ENCODE assay signal across 1 cellular context in the genomic region with DNA sequence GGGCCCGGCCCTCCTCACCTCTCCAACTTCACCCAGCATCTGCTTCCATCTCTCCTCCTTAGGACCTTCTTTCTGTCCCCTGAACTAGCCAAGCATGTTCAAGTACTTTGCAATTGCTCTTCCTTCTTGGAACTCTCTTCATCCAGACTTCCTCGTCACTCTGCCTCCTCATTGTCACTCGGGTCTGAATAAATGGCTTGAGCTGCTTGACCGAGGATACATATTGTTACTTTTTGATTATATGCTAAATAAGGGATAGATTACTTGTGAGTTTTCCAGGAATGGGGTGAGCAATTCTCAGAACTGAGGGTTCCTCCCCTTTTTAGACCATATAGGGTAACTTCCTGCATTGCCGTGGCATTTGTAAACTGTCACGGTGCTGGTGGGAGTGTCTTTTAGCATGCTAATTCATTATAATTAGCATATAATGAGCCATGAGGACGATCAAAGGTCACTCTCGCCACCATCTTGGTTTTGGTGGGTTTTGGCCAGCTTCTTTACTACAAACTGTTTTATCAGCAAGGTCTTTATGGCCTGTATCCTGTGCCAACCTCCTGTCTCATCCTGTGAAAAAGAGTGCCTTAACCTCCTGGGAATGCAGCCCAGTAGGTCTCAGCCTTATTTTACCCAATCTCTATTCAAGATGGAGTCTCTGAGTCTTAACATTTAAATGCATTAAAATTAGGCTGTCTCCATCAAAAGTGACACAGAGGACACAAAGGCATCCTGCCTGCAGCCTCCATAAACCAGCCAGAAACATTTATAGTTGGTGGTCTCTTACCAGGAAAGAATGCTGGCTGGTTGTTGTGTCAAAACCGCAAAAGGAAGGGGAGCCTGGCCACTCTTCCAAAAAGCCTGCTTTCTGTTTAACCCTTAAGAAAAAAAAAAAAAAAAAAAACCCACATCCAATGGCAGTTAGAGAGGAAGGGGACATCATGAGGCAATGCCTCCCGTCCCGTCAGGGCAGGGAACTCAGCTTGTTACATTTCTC.
TF ChIP-seq lines count a peak whose summit lies in the region.

No MANE protein-coding gene starts in this region.

TF ChIP-seq in K562, 482 proteins besides CTCF, POLR2A, EP300 and RAD21 (continued from another document and continues in another):
- TF ChIP-seq, protein P1, sequence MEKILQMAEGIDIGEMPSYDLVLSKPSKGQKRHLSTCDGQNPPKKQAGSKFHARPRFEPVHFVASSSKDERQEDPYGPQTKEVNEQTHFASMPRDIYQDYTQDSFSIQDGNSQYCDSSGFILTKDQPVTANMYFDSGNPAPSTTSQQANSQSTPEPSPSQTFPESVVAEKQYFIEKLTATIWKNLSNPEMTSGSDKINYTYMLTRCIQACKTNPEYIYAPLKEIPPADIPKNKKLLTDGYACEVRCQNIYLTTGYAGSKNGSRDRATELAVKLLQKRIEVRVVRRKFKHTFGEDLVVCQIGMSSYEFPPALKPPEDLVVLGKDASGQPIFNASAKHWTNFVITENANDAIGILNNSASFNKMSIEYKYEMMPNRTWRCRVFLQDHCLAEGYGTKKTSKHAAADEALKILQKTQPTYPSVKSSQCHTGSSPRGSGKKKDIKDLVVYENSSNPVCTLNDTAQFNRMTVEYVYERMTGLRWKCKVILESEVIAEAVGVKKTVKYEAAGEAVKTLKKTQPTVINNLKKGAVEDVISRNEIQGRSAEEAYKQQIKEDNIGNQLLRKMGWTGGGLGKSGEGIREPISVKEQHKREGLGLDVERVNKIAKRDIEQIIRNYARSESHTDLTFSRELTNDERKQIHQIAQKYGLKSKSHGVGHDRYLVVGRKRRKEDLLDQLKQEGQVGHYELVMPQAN (IDR thresholded peaks at IDR 0.05; ENCODE audit: borderline replicate concordance), result peak; percentile 72
- TF ChIP-seq ADNP (tag; IDR thresholded peaks at IDR 0.05) (no peak), MEF2D (tag; conservative IDR thresholded peaks at IDR 0.05; ENCODE audit: low read depth) (peak; percentile 93), FOXA1 (IDR thresholded peaks at IDR 0.05; ENCODE audit: borderline replicate concordance) (no peak), HDAC2 (IDR thresholded peaks at IDR 0.05) (peak; percentile 58; the same call in 1 of the 2 replicates), FOXK2 (conservative IDR thresholded peaks at IDR 0.05 in 1 of 2, IDR thresholded peaks at IDR 0.05 in 1 of 2; ENCODE audit: low read depth in 2 of 2) (peak; percentile 68 to 79; a peak in 3 of 4 replicates), GTF2A2 (tag; IDR thresholded peaks at IDR 0.05) (peak; percentile 90), KHSRP (IDR thresholded peaks at IDR 0.05) (no peak), CBX1 (IDR thresholded peaks at IDR 0.05; ENCODE audit: low read depth) (no peak), ZNF780A (CRISPR knock-in tag; IDR thresholded peaks at IDR 0.05) (no peak), SIX5 (IDR thresholded peaks at IDR 0.05; ENCODE audit: borderline replicate concordance in 1 of 2, insufficient read depth in 1 of 2, low read depth in 1 of 2, low read length in 2 of 2) (no peak; a peak in 1 of 4 replicates), ARHGAP35 (IDR thresholded peaks at IDR 0.05; ENCODE audit: partially characterized antibody) (no peak), HDAC1 (IDR thresholded peaks at IDR 0.05) (no peak; a peak in 3 of 4 replicates), PRPF4 (IDR thresholded peaks at IDR 0.05; ENCODE audit: insufficient read depth, low read depth, low read length, poor library complexity, severe bottlenecking) (no peak), RFX1 (IDR thresholded peaks at IDR 0.05) (peak; percentile 33; the same call in 1 of the 2 replicates), POLR2B (IDR thresholded peaks at IDR 0.05; ENCODE audit: low read depth, partially characterized antibody) (peak; percentile 99), NONO (IDR thresholded peaks at IDR 0.05; ENCODE audit: low read depth in 2 of 2, low read length in 1 of 2) (no peak), NFXL1 (CRISPR knock-in tag; IDR thresholded peaks at IDR 0.05) (peak; percentile 89; the same call in 1 of the 2 replicates), BRD9 (IDR thresholded peaks at IDR 0.05; ENCODE audit: low read depth, partially characterized antibody) (peak; percentile 95), ZNF140 (CRISPR knock-in tag; IDR thresholded peaks at IDR 0.05) (no peak), ZC3H8 (IDR thresholded peaks at IDR 0.05) (no peak), ZNF444 (CRISPR knock-in tag; IDR thresholded peaks at IDR 0.05) (peak; percentile 12; the same call in 1 of the 2 replicates), GATAD2A (IDR thresholded peaks at IDR 0.05) (no peak), SIRT6 (IDR thresholded peaks at IDR 0.05; ENCODE audit: low read depth, low read length) (no peak), XRCC3 (IDR thresholded peaks at IDR 0.05) (no peak), SRF (CRISPR knock-in tag; IDR thresholded peaks at IDR 0.05) (peak; percentile 99 to 100), TEAD2 (tag; IDR thresholded peaks at IDR 0.05) (peak; percentile 85), BHLHE40 (IDR thresholded peaks at IDR 0.05; ENCODE audit: low read length) (no peak), GATAD2B (IDR thresholded peaks at IDR 0.05; ENCODE audit: borderline replicate concordance) (no peak), YBX1 (IDR thresholded peaks at IDR 0.05) (no peak), EZH2 (IDR thresholded peaks at IDR 0.05; ENCODE audit: borderline replicate concordance, low read depth, low read length) (no peak), ZNF316 (IDR thresholded peaks at IDR 0.05) (peak; percentile 60), JUN (IDR thresholded peaks at IDR 0.05; ENCODE audit: borderline replicate concordance, low read depth, low read length) (no peak), JUN (CRISPR knock-in tag; IDR thresholded peaks at IDR 0.05; ENCODE audit: borderline replicate concordance) (no peak), ZNF124 (CRISPR knock-in tag; IDR thresholded peaks at IDR 0.05) (no peak), PML (IDR thresholded peaks at IDR 0.05; ENCODE audit: low read length) (peak; percentile 54; the same call in 1 of the 2 replicates), MCM2 (IDR thresholded peaks at IDR 0.05; ENCODE audit: low read depth) (no peak)
- TF ChIP-seq, protein P2, sequence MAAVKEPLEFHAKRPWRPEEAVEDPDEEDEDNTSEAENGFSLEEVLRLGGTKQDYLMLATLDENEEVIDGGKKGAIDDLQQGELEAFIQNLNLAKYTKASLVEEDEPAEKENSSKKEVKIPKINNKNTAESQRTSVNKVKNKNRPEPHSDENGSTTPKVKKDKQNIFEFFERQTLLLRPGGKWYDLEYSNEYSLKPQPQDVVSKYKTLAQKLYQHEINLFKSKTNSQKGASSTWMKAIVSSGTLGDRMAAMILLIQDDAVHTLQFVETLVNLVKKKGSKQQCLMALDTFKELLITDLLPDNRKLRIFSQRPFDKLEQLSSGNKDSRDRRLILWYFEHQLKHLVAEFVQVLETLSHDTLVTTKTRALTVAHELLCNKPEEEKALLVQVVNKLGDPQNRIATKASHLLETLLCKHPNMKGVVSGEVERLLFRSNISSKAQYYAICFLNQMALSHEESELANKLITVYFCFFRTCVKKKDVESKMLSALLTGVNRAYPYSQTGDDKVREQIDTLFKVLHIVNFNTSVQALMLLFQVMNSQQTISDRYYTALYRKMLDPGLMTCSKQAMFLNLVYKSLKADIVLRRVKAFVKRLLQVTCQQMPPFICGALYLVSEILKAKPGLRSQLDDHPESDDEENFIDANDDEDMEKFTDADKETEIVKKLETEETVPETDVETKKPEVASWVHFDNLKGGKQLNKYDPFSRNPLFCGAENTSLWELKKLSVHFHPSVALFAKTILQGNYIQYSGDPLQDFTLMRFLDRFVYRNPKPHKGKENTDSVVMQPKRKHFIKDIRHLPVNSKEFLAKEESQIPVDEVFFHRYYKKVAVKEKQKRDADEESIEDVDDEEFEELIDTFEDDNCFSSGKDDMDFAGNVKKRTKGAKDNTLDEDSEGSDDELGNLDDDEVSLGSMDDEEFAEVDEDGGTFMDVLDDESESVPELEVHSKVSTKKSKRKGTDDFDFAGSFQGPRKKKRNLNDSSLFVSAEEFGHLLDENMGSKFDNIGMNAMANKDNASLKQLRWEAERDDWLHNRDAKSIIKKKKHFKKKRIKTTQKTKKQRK (IDR thresholded peaks at IDR 0.05; ENCODE audit: borderline replicate concordance, low read depth, low read length), result no peak
- TF ChIP-seq, protein P3, sequence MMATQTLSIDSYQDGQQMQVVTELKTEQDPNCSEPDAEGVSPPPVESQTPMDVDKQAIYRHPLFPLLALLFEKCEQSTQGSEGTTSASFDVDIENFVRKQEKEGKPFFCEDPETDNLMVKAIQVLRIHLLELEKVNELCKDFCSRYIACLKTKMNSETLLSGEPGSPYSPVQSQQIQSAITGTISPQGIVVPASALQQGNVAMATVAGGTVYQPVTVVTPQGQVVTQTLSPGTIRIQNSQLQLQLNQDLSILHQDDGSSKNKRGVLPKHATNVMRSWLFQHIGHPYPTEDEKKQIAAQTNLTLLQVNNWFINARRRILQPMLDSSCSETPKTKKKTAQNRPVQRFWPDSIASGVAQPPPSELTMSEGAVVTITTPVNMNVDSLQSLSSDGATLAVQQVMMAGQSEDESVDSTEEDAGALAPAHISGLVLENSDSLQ (IDR thresholded peaks at IDR 0.05), result peak; percentile 95
- TF ChIP-seq, protein P4, sequence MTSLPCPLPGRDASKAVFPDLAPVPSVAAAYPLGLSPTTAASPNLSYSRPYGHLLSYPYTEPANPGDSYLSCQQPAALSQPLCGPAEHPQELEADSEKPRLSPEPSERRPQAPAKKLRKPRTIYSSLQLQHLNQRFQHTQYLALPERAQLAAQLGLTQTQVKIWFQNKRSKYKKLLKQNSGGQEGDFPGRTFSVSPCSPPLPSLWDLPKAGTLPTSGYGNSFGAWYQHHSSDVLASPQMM (CRISPR knock-in tag; IDR thresholded peaks at IDR 0.05), result no peak
- TF ChIP-seq, protein P5, sequence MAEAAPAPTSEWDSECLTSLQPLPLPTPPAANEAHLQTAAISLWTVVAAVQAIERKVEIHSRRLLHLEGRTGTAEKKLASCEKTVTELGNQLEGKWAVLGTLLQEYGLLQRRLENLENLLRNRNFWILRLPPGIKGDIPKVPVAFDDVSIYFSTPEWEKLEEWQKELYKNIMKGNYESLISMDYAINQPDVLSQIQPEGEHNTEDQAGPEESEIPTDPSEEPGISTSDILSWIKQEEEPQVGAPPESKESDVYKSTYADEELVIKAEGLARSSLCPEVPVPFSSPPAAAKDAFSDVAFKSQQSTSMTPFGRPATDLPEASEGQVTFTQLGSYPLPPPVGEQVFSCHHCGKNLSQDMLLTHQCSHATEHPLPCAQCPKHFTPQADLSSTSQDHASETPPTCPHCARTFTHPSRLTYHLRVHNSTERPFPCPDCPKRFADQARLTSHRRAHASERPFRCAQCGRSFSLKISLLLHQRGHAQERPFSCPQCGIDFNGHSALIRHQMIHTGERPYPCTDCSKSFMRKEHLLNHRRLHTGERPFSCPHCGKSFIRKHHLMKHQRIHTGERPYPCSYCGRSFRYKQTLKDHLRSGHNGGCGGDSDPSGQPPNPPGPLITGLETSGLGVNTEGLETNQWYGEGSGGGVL (CRISPR knock-in tag; IDR thresholded peaks at IDR 0.05), result peak; percentile 66; the same call in 1 of the 2 replicates
- TF ChIP-seq, protein P6, sequence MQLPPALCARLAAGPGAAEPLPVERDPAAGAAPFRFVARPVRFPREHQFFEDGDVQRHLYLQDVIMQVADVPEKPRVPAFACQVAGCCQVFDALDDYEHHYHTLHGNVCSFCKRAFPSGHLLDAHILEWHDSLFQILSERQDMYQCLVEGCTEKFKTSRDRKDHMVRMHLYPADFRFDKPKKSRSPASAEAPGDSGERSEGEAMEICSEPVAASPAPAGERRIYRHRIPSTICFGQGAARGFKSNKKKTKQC (CRISPR knock-in tag; IDR thresholded peaks at IDR 0.05), result no peak
- TF ChIP-seq, protein P7, sequence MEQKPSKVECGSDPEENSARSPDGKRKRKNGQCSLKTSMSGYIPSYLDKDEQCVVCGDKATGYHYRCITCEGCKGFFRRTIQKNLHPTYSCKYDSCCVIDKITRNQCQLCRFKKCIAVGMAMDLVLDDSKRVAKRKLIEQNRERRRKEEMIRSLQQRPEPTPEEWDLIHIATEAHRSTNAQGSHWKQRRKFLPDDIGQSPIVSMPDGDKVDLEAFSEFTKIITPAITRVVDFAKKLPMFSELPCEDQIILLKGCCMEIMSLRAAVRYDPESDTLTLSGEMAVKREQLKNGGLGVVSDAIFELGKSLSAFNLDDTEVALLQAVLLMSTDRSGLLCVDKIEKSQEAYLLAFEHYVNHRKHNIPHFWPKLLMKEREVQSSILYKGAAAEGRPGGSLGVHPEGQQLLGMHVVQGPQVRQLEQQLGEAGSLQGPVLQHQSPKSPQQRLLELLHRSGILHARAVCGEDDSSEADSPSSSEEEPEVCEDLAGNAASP (IDR thresholded peaks at IDR 0.05), result no peak
- TF ChIP-seq, protein P8, sequence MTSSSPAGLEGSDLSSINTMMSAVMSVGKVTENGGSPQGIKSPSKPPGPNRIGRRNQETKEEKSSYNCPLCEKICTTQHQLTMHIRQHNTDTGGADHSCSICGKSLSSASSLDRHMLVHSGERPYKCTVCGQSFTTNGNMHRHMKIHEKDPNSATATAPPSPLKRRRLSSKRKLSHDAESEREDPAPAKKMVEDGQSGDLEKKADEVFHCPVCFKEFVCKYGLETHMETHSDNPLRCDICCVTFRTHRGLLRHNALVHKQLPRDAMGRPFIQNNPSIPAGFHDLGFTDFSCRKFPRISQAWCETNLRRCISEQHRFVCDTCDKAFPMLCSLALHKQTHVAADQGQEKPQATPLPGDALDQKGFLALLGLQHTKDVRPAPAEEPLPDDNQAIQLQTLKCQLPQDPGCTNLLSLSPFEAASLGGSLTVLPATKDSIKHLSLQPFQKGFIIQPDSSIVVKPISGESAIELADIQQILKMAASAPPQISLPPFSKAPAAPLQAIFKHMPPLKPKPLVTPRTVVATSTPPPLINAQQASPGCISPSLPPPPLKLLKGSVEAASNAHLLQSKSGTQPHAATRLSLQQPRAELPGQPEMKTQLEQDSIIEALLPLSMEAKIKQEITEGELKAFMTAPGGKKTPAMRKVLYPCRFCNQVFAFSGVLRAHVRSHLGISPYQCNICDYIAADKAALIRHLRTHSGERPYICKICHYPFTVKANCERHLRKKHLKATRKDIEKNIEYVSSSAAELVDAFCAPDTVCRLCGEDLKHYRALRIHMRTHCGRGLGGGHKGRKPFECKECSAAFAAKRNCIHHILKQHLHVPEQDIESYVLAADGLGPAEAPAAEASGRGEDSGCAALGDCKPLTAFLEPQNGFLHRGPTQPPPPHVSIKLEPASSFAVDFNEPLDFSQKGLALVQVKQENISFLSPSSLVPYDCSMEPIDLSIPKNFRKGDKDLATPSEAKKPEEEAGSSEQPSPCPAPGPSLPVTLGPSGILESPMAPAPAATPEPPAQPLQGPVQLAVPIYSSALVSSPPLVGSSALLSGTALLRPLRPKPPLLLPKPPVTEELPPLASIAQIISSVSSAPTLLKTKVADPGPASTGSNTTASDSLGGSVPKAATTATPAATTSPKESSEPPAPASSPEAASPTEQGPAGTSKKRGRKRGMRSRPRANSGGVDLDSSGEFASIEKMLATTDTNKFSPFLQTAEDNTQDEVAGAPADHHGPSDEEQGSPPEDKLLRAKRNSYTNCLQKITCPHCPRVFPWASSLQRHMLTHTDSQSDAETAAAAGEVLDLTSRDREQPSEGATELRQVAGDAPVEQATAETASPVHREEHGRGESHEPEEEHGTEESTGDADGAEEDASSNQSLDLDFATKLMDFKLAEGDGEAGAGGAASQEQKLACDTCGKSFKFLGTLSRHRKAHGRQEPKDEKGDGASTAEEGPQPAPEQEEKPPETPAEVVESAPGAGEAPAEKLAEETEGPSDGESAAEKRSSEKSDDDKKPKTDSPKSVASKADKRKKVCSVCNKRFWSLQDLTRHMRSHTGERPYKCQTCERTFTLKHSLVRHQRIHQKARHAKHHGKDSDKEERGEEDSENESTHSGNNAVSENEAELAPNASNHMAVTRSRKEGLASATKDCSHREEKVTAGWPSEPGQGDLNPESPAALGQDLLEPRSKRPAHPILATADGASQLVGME (CRISPR knock-in tag; IDR thresholded peaks at IDR 0.05), result no peak
